ENCODE assay signal across 8 cellular contexts in genomic region chr6:34056301-34056700, GRCh38.
DNase-seq lines count a peak whose midpoint lies in the region; ATAC-seq and TF ChIP-seq lines count a peak whose summit lies in the region.

No MANE protein-coding gene starts in this region.

- TF ChIP-seq CTCF in brain microvascular endothelial cell (IDR thresholded peaks at IDR 0.05; ENCODE audit: low read depth, low read length, missing control alignments) = no peak
- TF ChIP-seq CTCF in left lung (IDR thresholded peaks at IDR 0.05) = no peak
- TF ChIP-seq CTCF in dorsolateral prefrontal cortex (IDR thresholded peaks at IDR 0.05 in 54 of 56, conservative IDR thresholded peaks at IDR 0.05 in 2 of 56; ENCODE audit: low read depth in 1 of 56, partially characterized antibody in 56 of 56) = no peak

- no peaks in the 10 kb centered on the region for H3K9me3 ChIP-seq in left lung

- no peak overlapping the region for H3K27ac ChIP-seq in brain microvascular endothelial cell
- H3K27ac ChIP-seq in left lung = no peak overlapping the region
- H3K27ac ChIP-seq in dorsolateral prefrontal cortex = peak overlapping the region in 1 of 59 donors; percentile 74

- H3K27me3 ChIP-seq in H7 (ENCODE audit: control insufficient read depth, insufficient read depth, low read length) = no peaks in the 10 kb centered on the region
- peaks cover 3% of the 10 kb centered on the region for H3K27me3 ChIP-seq in brain microvascular endothelial cell (replicated peaks)
- peaks cover 0 to 44% of the 10 kb centered on the region in 2 donors for H3K27me3 ChIP-seq in left lung
- H3K27me3 ChIP-seq in dorsolateral prefrontal cortex = peaks cover 0 to 4% (median 0%) of the 10 kb centered on the region in 45 donors

- H3K4me3 ChIP-seq in H7 (ENCODE audit: insufficient read depth, low read depth, low read length) (no peak overlapping the region), brain microvascular endothelial cell (ENCODE audit: low read depth, low read length) (peak overlapping the region; percentile 9), left lung (no peak overlapping the region), dorsolateral prefrontal cortex (no peak overlapping the region)

- H3K36me3 ChIP-seq in H7 (replicated peaks; ENCODE audit: control insufficient read depth, insufficient read depth, low read length) = no peaks in the 10 kb centered on the region
- H3K36me3 ChIP-seq in brain microvascular endothelial cell (replicated peaks) = no peaks in the 10 kb centered on the region
- no peaks in the 10 kb centered on the region for H3K36me3 ChIP-seq in left lung

- intact Hi-C loops in left lung (cut with DNase I) = no loop called here
- intact Hi-C loops in dorsolateral prefrontal cortex (cut with DNase I) = loop anchor here in 1 of 2 donors (5.0 kb wide), 1 partner anchor 96 kb away; no protein-coding TSS in a partner anchor

- DNase-seq in AG08395 (ENCODE audit: low spot score) (peak; percentile 70), H7 (peak; percentile 98), brain microvascular endothelial cell (peak; percentile 12), left lung (peak; percentile 64 to 87), globus pallidus (ENCODE audit: low spot score) (no peak), dorsolateral prefrontal cortex (no peak), NCI-H146 treated with DMSO at 0.1 percent for 48 hours (lab: John Stamatoyannopoulos, UW; ENCODE audit: unreplicated experiment) (no peak)

- H3K4me1 ChIP-seq in left lung = no peaks in the 10 kb centered on the region

- peak; percentile 87 for ATAC-seq in left lung
- ATAC-seq in GM21515 (IDR thresholded peaks at IDR 0.05; ENCODE audit: unreplicated experiment) = no peak

- in situ Hi-C loops in brain microvascular endothelial cell (cut with HindIII; ENCODE audit: low pct_ligation_motif_present, low sequenced_read_pairs) = no loop called here

Comparison
In these comparisons a context has a peak if more than half of its experiments do, and no peak if none do; other contexts are left out.
1. DNase-seq: peak in AG08395 (single experiment), H7 (single experiment), brain microvascular endothelial cell (single experiment) and left lung (2 of 2); none in globus pallidus (single experiment), dorsolateral prefrontal cortex (0 of 10) and NCI-H146 treated with DMSO at 0.1 percent for 48 hours (single experiment).